In genomic region chr18:62652032-62652629, GRCh38 we compare ENCODE assay signal across 8 cellular contexts.
DNase-seq lines count a peak whose midpoint lies in the region; ATAC-seq lines count a peak whose summit lies in the region.
"Not testable (repeated sequence)": the region's sequence is repeated elsewhere in the genome, so short reads cannot be mapped to it uniquely, and the experiment has no call there.

No MANE protein-coding gene starts in this region.

- H3K27me3 ChIP-seq in ACC112 (ENCODE audit: insufficient read depth, low read length), result not testable (repeated sequence)

- 0 out of 2 replicates have a peak overlapping the region, but pooled peaks have one; percentile 23 for H3K4me3 ChIP-seq in ACC112 (ENCODE audit: low read depth, low read length)

- ATAC-seq in GM18502 (IDR thresholded peaks at IDR 0.05; ENCODE audit: poor library complexity, unreplicated experiment) (peak; percentile 75), GM19351 (IDR thresholded peaks at IDR 0.05; ENCODE audit: unreplicated experiment) (peak; percentile 77), GM21576 (IDR thresholded peaks at IDR 0.05; ENCODE audit: unreplicated experiment) (peak; percentile 68), HG02870 (IDR thresholded peaks at IDR 0.05; ENCODE audit: unreplicated experiment) (peak; percentile 64), HG03439 (IDR thresholded peaks at IDR 0.05; ENCODE audit: unreplicated experiment) (peak; percentile 58)

- H3K79me2 ChIP-seq in ACC112 (ENCODE audit: control insufficient read depth, insufficient read depth, low read length, unreplicated experiment), result not testable (repeated sequence)

- not testable (repeated sequence) for H3K4me1 ChIP-seq in ACC112 (ENCODE audit: control insufficient read depth, insufficient read depth, low read length, unreplicated experiment)

- not testable (repeated sequence) for H3K27ac ChIP-seq in ACC112 (ENCODE audit: low read depth, low read length)

- H3K36me3 ChIP-seq in ACC112 (ENCODE audit: insufficient read depth, low read length), result not testable (repeated sequence)

- peak; percentile 6 for DNase-seq in RPMI7951 (ENCODE audit: low read depth)
- peak; percentile 35 for DNase-seq in globus pallidus (ENCODE audit: low spot score)

- peak overlapping the region; percentile 58 for H2AFZ ChIP-seq in ACC112 (ENCODE audit: low read length, unreplicated experiment)
